ENCODE assay signal across 20 cellular contexts in the genomic region with DNA sequence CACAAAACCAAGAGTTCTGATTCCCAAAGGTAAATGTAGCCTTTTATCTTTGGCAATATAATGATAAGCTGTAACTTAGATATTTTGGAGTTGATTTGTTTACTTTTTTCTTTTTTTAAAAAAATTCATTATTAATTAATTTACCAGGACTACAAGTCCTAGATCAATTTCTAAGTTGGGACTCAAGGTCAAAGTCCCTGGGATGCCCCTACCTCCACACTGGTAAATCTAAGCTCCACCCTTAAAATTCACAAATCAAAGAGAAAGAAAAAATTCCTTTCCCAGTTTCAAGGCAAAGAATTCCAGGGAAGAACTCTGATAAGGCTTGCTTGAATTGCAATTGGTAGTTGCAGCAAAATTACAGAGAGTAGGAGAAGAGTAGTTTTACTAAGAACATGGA.
DNase-seq lines count a peak whose midpoint lies in the region; ATAC-seq, FAIRE-seq and TF ChIP-seq lines count a peak whose summit lies in the region.
"Had no signal": no experiment of that assay in that cellular context is flagged by ENCODE, and none has a peak within 500 bp of the region (broad histone marks: within the 10 kb centered on the region; RNA-seq: fewer than 3 reads in every experiment).

No MANE protein-coding gene starts in this region.

- no peak overlapping the region for H3K4me2 ChIP-seq in HepG2 (ENCODE audit: low read depth, low read length)
- H3K4me2 ChIP-seq in mesendoderm (ENCODE audit: low read length): no peak overlapping the region
- H3K4me2 ChIP-seq: A549 had no signal

- no peak overlapping the region for H2BK5ac ChIP-seq in mesendoderm (ENCODE audit: low read length)

- TF ChIP-seq CTCF in liver (IDR thresholded peaks at IDR 0.05; ENCODE audit: low read depth, low read length, missing input control): no peak
- TF ChIP-seq CTCF in HepG2 (CRISPR knock-in tag; IDR thresholded peaks at IDR 0.05): no peak
- TF ChIP-seq CTCF in brain microvascular endothelial cell (IDR thresholded peaks at IDR 0.05; ENCODE audit: low read depth, low read length, missing control alignments): no peak

- DNase-seq in HepG2 (ENCODE audit: low spot score) (no peak), brain microvascular endothelial cell (no peak), mesendoderm (peak; percentile 24), activated gamma-delta T cell treated with Interleukin-2 at 50 U/mL for 16 hours (no peak), ecto neural progenitor cell (ENCODE audit: low spot score) (no peak), GM12891 (ENCODE audit: insufficient read length, low spot score) (no peak)
- DNase-seq: AML-193; Caco-2; CD4-positive, alpha-beta T cell; GOT3; H7 had no signal

- TF ChIP-seq EP300 in HepG2 (IDR thresholded peaks at IDR 0.05; ENCODE audit: low read depth in 2 of 2, low read length in 2 of 2) (no peak), HepG2 (CRISPR knock-in tag; IDR thresholded peaks at IDR 0.05; ENCODE audit: borderline replicate concordance) (no peak)

- H3K4me1 ChIP-seq in liver (ENCODE audit: control insufficient read depth in 4 of 4, insufficient read depth in 4 of 4, low read length in 3 of 4): peaks cover 4 to 38% (median 18%) of the 10 kb centered on the region in 4 donors
- peaks cover 8% of the 10 kb centered on the region; the same call in 1 of the 2 replicates for H3K4me1 ChIP-seq in HepG2 (ENCODE audit: insufficient read depth, low read length)
- H3K4me1 ChIP-seq in mesendoderm (ENCODE audit: control insufficient read depth, low read depth, low read length): peaks cover 7% of the 10 kb centered on the region
- H3K4me1 ChIP-seq: A549 had no signal

- intact Hi-C loops in HepG2 (cut with micrococcal nuclease; ENCODE audit: unreplicated experiment): no loop called here

- POLR2A ChIA-PET in HepG2 (lab: Yijun Ruan, JAX): no interaction called here

- no peak overlapping the region for H4K8ac ChIP-seq in mesendoderm (ENCODE audit: low read depth, low read length)

- H3K9me3 ChIP-seq in liver (ENCODE audit: control insufficient read depth in 4 of 4, low read length in 3 of 4): no peaks in the 10 kb centered on the region
- H3K9me3 ChIP-seq in HepG2 (ENCODE audit: low read length): no peaks in the 10 kb centered on the region
- H3K9me3 ChIP-seq: Caco-2 had no signal

- TF ChIP-seq RAD21 in liver (IDR thresholded peaks at IDR 0.05) (no peak), HepG2 (CRISPR knock-in tag; IDR thresholded peaks at IDR 0.05) (no peak)

- FAIRE-seq in HepG2 (lab: Jason Lieb, UNC) (no peak), GM12891 (lab: Jason Lieb, UNC) (no peak)
- FAIRE-seq: A549, D721Med, GM12892, GM18507 had no signal

- H4K5ac ChIP-seq in mesendoderm (ENCODE audit: low read length): no peak overlapping the region

- no peak overlapping the region for H3K23ac ChIP-seq in mesendoderm (ENCODE audit: low read length)

- H3K4ac ChIP-seq in mesendoderm (ENCODE audit: low read depth, low read length): no peak overlapping the region

- H3K18ac ChIP-seq in mesendoderm (ENCODE audit: low read length): no peak overlapping the region

- H2BK120ac ChIP-seq in mesendoderm (ENCODE audit: low read depth, low read length): no peak overlapping the region

- H2AK5ac ChIP-seq in mesendoderm (ENCODE audit: low read length): no peak overlapping the region

- no peaks in the 10 kb centered on the region for H3K79me2 ChIP-seq in HepG2 (ENCODE audit: insufficient read depth, low read length)
- no peaks in the 10 kb centered on the region for H3K79me2 ChIP-seq in mesendoderm (ENCODE audit: control insufficient read depth, insufficient read depth, low read length)

- H3K4me3 ChIP-seq in liver (ENCODE audit: low read depth in 1 of 3, low read length in 3 of 3): no peak overlapping the region
- no peak overlapping the region for H3K4me3 ChIP-seq in HepG2 (replicated peaks in 1 of 3; ENCODE audit: insufficient read depth in 1 of 3, low read depth in 2 of 3, low read length in 3 of 3)
- H3K4me3 ChIP-seq in brain microvascular endothelial cell (ENCODE audit: low read depth, low read length): no peak overlapping the region
- H3K4me3 ChIP-seq in mesendoderm (ENCODE audit: low read length): no peak overlapping the region
- H3K4me3 ChIP-seq: A549 had no signal

- H3K27ac ChIP-seq in liver (ENCODE audit: low read depth in 1 of 2, low read length in 2 of 2) (no peak overlapping the region), HepG2 (ENCODE audit: extremely low read length, insufficient read depth, low read length) (no peak overlapping the region), brain microvascular endothelial cell (peak overlapping the region; percentile 71), mesendoderm (ENCODE audit: low read depth, low read length) (no peak overlapping the region)
- H3K27ac ChIP-seq: 22Rv1, A549, C4-2B, HL-60 had no signal

- H2AFZ ChIP-seq in HepG2 (ENCODE audit: low read length): no peak overlapping the region

- no peaks in the 10 kb centered on the region for H3K79me1 ChIP-seq in mesendoderm (ENCODE audit: low read length)

- in situ Hi-C loops in HepG2 (cut with HindIII; ENCODE audit: extremely low pct_ligation_motif_present, low pct_unique_long_range_greater_than_20kb) (no loop called here), brain microvascular endothelial cell (cut with HindIII; ENCODE audit: low pct_ligation_motif_present, low sequenced_read_pairs) (no loop called here)

- no peak for ATAC-seq in HepG2
- ATAC-seq: A549, HCT116 had no signal

- CTCF ChIA-PET in HepG2 (lab: Yijun Ruan, JAX; ENCODE audit: low intra/inter-chr PET ratio, low total read pairs): no interaction called here

- H3K56ac ChIP-seq in mesendoderm (ENCODE audit: low read length): no peak overlapping the region

- no TSS peak for BruUV-seq in HepG2 (replicated peaks; lab: Mats Ljungman, UMichigan)

- TF ChIP-seq POLR2A in HepG2 (IDR thresholded peaks at IDR 0.05; ENCODE audit: insufficient read depth in 1 of 2, low read depth in 2 of 2, low read length in 2 of 2) (no peak), GM12891 (IDR thresholded peaks at IDR 0.05; ENCODE audit: low read depth, low read length) (no peak)

- no peaks in the 10 kb centered on the region for H4K20me1 ChIP-seq in HepG2 (ENCODE audit: insufficient read depth, low read length)

- H2BK15ac ChIP-seq in mesendoderm (replicated peaks; ENCODE audit: low read depth): no peak overlapping the region

- no peaks in the 10 kb centered on the region for H3K36me3 ChIP-seq in liver (ENCODE audit: control insufficient read depth in 4 of 4, insufficient read depth in 3 of 4, low read depth in 1 of 4, low read length in 3 of 4)
- H3K36me3 ChIP-seq in HepG2 (replicated peaks in 1 of 2; ENCODE audit: control insufficient read depth in 1 of 2, insufficient read depth in 2 of 2, low read length in 2 of 2): no peaks in the 10 kb centered on the region
- H3K36me3 ChIP-seq in brain microvascular endothelial cell (replicated peaks): no peaks in the 10 kb centered on the region
- no peaks in the 10 kb centered on the region for H3K36me3 ChIP-seq in mesendoderm (ENCODE audit: control insufficient read depth, insufficient read depth, low read length)

- H3K27me3 ChIP-seq in liver (ENCODE audit: control insufficient read depth in 4 of 4, insufficient read depth in 4 of 4, low read length in 3 of 4): no peaks in the 10 kb centered on the region
- no peaks in the 10 kb centered on the region for H3K27me3 ChIP-seq in HepG2 (ENCODE audit: control insufficient read depth in 1 of 2, insufficient read depth in 2 of 2, low read length in 2 of 2)
- H3K27me3 ChIP-seq in brain microvascular endothelial cell (replicated peaks): no peaks in the 10 kb centered on the region
- no peaks in the 10 kb centered on the region for H3K27me3 ChIP-seq in mesendoderm (ENCODE audit: insufficient read depth, low read length, poor library complexity)

- H3K9ac ChIP-seq in liver (ENCODE audit: low read depth in 1 of 2, low read length in 2 of 2) (no peak overlapping the region), HepG2 (ENCODE audit: insufficient read depth, low read depth, low read length) (no peak overlapping the region), mesendoderm (ENCODE audit: low read length) (no peak overlapping the region)

TF ChIP-seq in HepG2, 621 proteins besides CTCF, POLR2A, EP300 and RAD21 (continues in another document):
- TF ChIP-seq, protein P1, sequence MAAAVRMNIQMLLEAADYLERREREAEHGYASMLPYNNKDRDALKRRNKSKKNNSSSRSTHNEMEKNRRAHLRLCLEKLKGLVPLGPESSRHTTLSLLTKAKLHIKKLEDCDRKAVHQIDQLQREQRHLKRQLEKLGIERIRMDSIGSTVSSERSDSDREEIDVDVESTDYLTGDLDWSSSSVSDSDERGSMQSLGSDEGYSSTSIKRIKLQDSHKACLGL (CRISPR knock-in tag; IDR thresholded peaks at IDR 0.05): no peak
- TF ChIP-seq SP2 (CRISPR knock-in tag; IDR thresholded peaks at IDR 0.05) (no peak), RXRB (CRISPR knock-in tag; IDR thresholded peaks at IDR 0.05; ENCODE audit: borderline replicate concordance) (no peak)
- TF ChIP-seq, protein P2, sequence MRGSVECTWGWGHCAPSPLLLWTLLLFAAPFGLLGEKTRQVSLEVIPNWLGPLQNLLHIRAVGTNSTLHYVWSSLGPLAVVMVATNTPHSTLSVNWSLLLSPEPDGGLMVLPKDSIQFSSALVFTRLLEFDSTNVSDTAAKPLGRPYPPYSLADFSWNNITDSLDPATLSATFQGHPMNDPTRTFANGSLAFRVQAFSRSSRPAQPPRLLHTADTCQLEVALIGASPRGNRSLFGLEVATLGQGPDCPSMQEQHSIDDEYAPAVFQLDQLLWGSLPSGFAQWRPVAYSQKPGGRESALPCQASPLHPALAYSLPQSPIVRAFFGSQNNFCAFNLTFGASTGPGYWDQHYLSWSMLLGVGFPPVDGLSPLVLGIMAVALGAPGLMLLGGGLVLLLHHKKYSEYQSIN (CRISPR knock-in tag; IDR thresholded peaks at IDR 0.05; ENCODE audit: borderline replicate concordance): no peak

TF ChIP-seq in GM12891, 5 proteins besides CTCF, POLR2A, EP300 and RAD21:
- TF ChIP-seq SPI1 (IDR thresholded peaks at IDR 0.05; ENCODE audit: low read depth, low read length) (no peak), PAX5 (IDR thresholded peaks at IDR 0.05; ENCODE audit: insufficient read depth, low read length, severe bottlenecking) (no peak), TAF1 (IDR thresholded peaks at IDR 0.05; ENCODE audit: low read depth, low read length) (no peak), POLR2AphosphoS5 (IDR thresholded peaks at IDR 0.05; ENCODE audit: low read depth, low read length) (no peak), POU2F2 (IDR thresholded peaks at IDR 0.05; ENCODE audit: low read depth, low read length) (no peak)
